In genomic region chr2:69177063-69177771, GRCh38 we compare ENCODE assay signal across 8 cellular contexts.
A peak's percentile ranks its signal among the peaks of the same experiment; 100 is the strongest.
DNase-seq lines count a peak whose midpoint lies in the region; ATAC-seq lines count a peak whose summit lies in the region.

No MANE protein-coding gene starts in this region.

- no peaks in the 10 kb centered on the region for H3K9me3 Mint-ChIP-seq in activated CD8-positive, alpha-beta T cell treated with anti-CD3 and anti-CD28 coated beads, Interleukin-2, amount 10 ng/mL, durations not matched to agents 7 days and 5 days (ENCODE audit: insufficient read depth)

- DNase-seq in GF-D8 (lab: John Stamatoyannopoulos, UW) (peak; percentile 85), UCSD-AML1 (lab: John Stamatoyannopoulos, UW; ENCODE audit: unreplicated experiment) (peak; percentile 75), Right ventricle myocardium superior (peak; percentile 74), putamen (ENCODE audit: low spot score) (peak; percentile 37), NCI-H2196 treated with DMSO at 0.1 percent for 48 hours (lab: John Stamatoyannopoulos, UW; ENCODE audit: unreplicated experiment) (no peak)
- no peak for DNase-seq in activated CD8-positive, alpha-beta T cell treated with anti-CD3 and anti-CD28 coated beads, Interleukin-2, amount 10 ng/mL, durations not matched to agents 7 days and 5 days

- peaks cover 4% of the 10 kb centered on the region for H3K4me1 Mint-ChIP-seq in activated CD8-positive, alpha-beta T cell treated with anti-CD3 and anti-CD28 coated beads, Interleukin-2, amount 10 ng/mL, durations not matched to agents 7 days and 5 days (ENCODE audit: low read depth)

- no peak overlapping the region for H3K4me3 Mint-ChIP-seq in activated CD8-positive, alpha-beta T cell treated with anti-CD3 and anti-CD28 coated beads, Interleukin-2, amount 10 ng/mL, durations not matched to agents 7 days and 5 days

- H3K27me3 Mint-ChIP-seq in activated CD8-positive, alpha-beta T cell treated with anti-CD3 and anti-CD28 coated beads, Interleukin-2, amount 10 ng/mL, durations not matched to agents 7 days and 5 days (ENCODE audit: low read depth), result peaks cover 16% of the 10 kb centered on the region

- CTCF ChIA-PET in activated CD8-positive, alpha-beta T cell treated with anti-CD3 and anti-CD28 coated beads, Interleukin-2, amount 10 ng/mL, durations not matched to agents 7 days and 5 days (lab: Charles Lee), result no interaction called here

- H3K36me3 Mint-ChIP-seq in activated CD8-positive, alpha-beta T cell treated with anti-CD3 and anti-CD28 coated beads, Interleukin-2, amount 10 ng/mL, durations not matched to agents 7 days and 5 days (ENCODE audit: low read depth), result no peaks in the 10 kb centered on the region

- ATAC-seq in Right ventricle myocardium superior (ENCODE audit: poor library complexity) (peak; percentile 67), HG02840 (IDR thresholded peaks at IDR 0.05; ENCODE audit: low FRiP score, unreplicated experiment) (no peak), HG03045 (IDR thresholded peaks at IDR 0.05; ENCODE audit: unreplicated experiment) (no peak)
- no peak for ATAC-seq in activated CD8-positive, alpha-beta T cell treated with anti-CD3 and anti-CD28 coated beads, Interleukin-2, amount 10 ng/mL, durations not matched to agents 7 days and 5 days

- POLR2A ChIA-PET in activated CD8-positive, alpha-beta T cell treated with anti-CD3 and anti-CD28 coated beads, Interleukin-2, amount 10 ng/mL, durations not matched to agents 7 days and 5 days (lab: Charles Lee), result no interaction called here

- intact Hi-C loops in Right ventricle myocardium superior (cut with DNase I), result no loop called here

- no peak overlapping the region for H3K27ac Mint-ChIP-seq in activated CD8-positive, alpha-beta T cell treated with anti-CD3 and anti-CD28 coated beads, Interleukin-2, amount 10 ng/mL, durations not matched to agents 7 days and 5 days

Comparison
In these comparisons a context has a peak if more than half of its experiments do, and no peak if none do; other contexts are left out.
1. DNase-seq: peak in GF-D8 (single experiment), UCSD-AML1 (single experiment), Right ventricle myocardium superior (single experiment) and putamen (single experiment); none in NCI-H2196 treated with DMSO at 0.1 percent for 48 hours (single experiment) and activated CD8-positive, alpha-beta T cell treated with anti-CD3 and anti-CD28 coated beads, Interleukin-2, amount 10 ng/mL, durations not matched to agents 7 days and 5 days (single experiment).